In the genomic region with DNA sequence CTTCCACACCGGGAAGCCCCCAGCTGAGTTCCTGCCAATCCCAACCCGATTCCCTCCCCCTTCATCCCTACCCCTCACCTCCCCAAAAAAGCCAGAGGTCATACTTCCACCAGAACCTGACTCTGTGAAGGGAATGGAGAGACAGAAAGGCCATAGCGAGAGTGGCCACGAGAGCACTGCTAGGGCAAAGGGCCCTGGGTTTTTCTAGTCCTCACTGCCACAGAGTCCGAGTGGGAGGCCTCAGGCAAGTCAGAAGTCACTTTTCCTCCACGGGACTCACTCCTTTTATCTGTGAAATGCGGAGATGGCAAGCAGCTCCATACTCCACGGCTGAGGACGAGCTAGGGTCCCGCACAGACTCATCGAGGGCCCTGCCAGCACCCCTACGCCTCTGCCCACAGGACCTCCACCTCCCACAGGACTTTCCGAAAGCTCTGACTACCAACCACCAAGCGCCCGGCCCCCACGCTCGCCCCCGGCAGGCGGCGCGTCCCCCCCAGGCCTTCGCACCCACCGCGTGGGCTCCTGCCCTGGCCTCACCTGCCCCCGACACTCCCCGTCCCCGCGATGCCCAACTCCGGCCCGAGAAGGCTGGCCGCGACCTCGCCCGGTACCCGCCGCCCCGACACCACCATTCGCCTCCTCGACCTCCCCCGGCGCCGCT, we compare ENCODE assay signal across 8 cellular contexts. TPM values are rescaled to one million over a fixed set of nuclear protein-coding genes. Genes with fewer than 3 reads are reported as not detected.
DNase-seq lines count a peak whose midpoint lies in the region; ATAC-seq and TF ChIP-seq lines count a peak whose summit lies in the region.

No MANE protein-coding gene starts in this region.

- H3K9ac ChIP-seq in BLaER1 = peak overlapping the region; percentile 92
- peak overlapping the region; percentile 72 for H3K9ac ChIP-seq in KMS-11

- peaks cover 27 to 39% of the 10 kb centered on the region in 2 donors for H3K4me1 Mint-ChIP-seq in effector memory CD8-positive, alpha-beta T cell (ENCODE audit: low read depth in 2 of 2)

- H3K4me3 ChIP-seq in BLaER1 (peak overlapping the region; percentile 88), KMS-11 (IDR thresholded peaks at IDR 0.05; ENCODE audit: insufficient read depth, low read depth, low read length) (peak overlapping the region; percentile 96), mononuclear cell (ENCODE audit: low read length) (peak overlapping the region; percentile 60)

- peak overlapping the region; percentile 92 for H3K27ac ChIP-seq in BLaER1
- peak overlapping the region; percentile 53 for H3K27ac ChIP-seq in KMS-11

- no peaks in the 10 kb centered on the region for H3K9me3 Mint-ChIP-seq in effector memory CD8-positive, alpha-beta T cell

- peak; percentile 15 to 47 for DNase-seq in activated CD8-positive, alpha-beta memory T cell treated with anti-CD3 and anti-CD28 coated beads for 1 hour (ENCODE audit: extremely low read depth in 1 of 2, low read depth in 1 of 2)
- DNase-seq in effector memory CD8-positive, alpha-beta T cell = peak; percentile 33 to 46 (median 40)
- DNase-seq in stimulated activated CD8-positive, alpha-beta memory T cell treated with anti-CD3 and anti-CD28 coated beads, Interleukin-4, amount 100 ng/mL, for 48 hours = peak; percentile 72
- no peak for DNase-seq in NCI-H187 treated with DMSO at 0.1 percent for 48 hours (lab: John Stamatoyannopoulos, UW)

- H3K4me2 ChIP-seq in BLaER1 = peak overlapping the region; percentile 98
- H3K4me2 ChIP-seq in KMS-11 = peak overlapping the region; percentile 89

- peaks cover 50% of the 10 kb centered on the region for H3K79me2 ChIP-seq in KMS-11 (ENCODE audit: insufficient read depth, low read depth)

- H2AFZ ChIP-seq in KMS-11 (ENCODE audit: low read depth) = peak overlapping the region; percentile 58; the same call in 1 of the 2 replicates

- ATAC-seq in GM21360 (IDR thresholded peaks at IDR 0.05; ENCODE audit: unreplicated experiment) = peak; percentile 4
- peak; percentile 40 for ATAC-seq in effector memory CD8-positive, alpha-beta T cell (replicated peaks)

- peak overlapping the region; percentile 72 to 86 for H3K4me3 Mint-ChIP-seq in effector memory CD8-positive, alpha-beta T cell

- no peaks in the 10 kb centered on the region for H3K27me3 Mint-ChIP-seq in effector memory CD8-positive, alpha-beta T cell

- peaks cover 8% of the 10 kb centered on the region for H3K27me3 ChIP-seq in BLaER1
- no peaks in the 10 kb centered on the region for H3K27me3 ChIP-seq in KMS-11 (ENCODE audit: insufficient read depth, low read depth)
- no peaks in the 10 kb centered on the region for H3K27me3 ChIP-seq in mononuclear cell (ENCODE audit: insufficient read depth, low read length)

- H3K36me3 Mint-ChIP-seq in effector memory CD8-positive, alpha-beta T cell (ENCODE audit: insufficient read depth) = peaks cover 30% of the 10 kb centered on the region

- H4K20me1 ChIP-seq in BLaER1 (peaks cover 52% of the 10 kb centered on the region), KMS-11 (ENCODE audit: insufficient read depth) (no peaks in the 10 kb centered on the region)

- TF ChIP-seq CTCF in KMS-11 (conservative IDR thresholded peaks at IDR 0.05; ENCODE audit: low read depth, low read length) = 0 out of 2 replicates have a peak, but pooled peaks have one; percentile 19

- H3K9me3 ChIP-seq in BLaER1 = no peaks in the 10 kb centered on the region
- H3K9me3 ChIP-seq in mononuclear cell (ENCODE audit: low read depth, low read length) = no peaks in the 10 kb centered on the region

- H3K36me3 ChIP-seq in BLaER1 = peaks cover 20% of the 10 kb centered on the region
- no peaks in the 10 kb centered on the region; the same call in 1 of the 2 replicates for H3K36me3 ChIP-seq in KMS-11 (ENCODE audit: insufficient read depth)

- H3K27ac Mint-ChIP-seq in effector memory CD8-positive, alpha-beta T cell = peak overlapping the region; percentile 89 to 94

- H3K4me1 ChIP-seq in BLaER1 (peaks cover 51% of the 10 kb centered on the region), KMS-11 (ENCODE audit: low read depth, poor library complexity, severe bottlenecking) (peaks cover 33% of the 10 kb centered on the region), mononuclear cell (ENCODE audit: insufficient read depth, low read length) (peaks cover 60% of the 10 kb centered on the region)

RNA-seq across cellular contexts. Expression of a gene that starts 0.8 kb away (rescaled TPM):
- total RNA-seq in mononuclear cell = 179 TPM
